8 cellular contexts compared by ENCODE assay signal in genomic region chr14:102774391-102775153, GRCh38. TPM values are rescaled to one million over a fixed set of nuclear protein-coding genes. Genes with fewer than 3 reads are reported as not detected.
DNase-seq lines count a peak whose midpoint lies in the region; FAIRE-seq and TF ChIP-seq lines count a peak whose summit lies in the region.

No MANE protein-coding gene starts in this region.

- H3K4me1 Mint-ChIP-seq in H9 (peaks cover 23 to 30% of the 10 kb centered on the region in 2 experiments), MCF 10A (ENCODE audit: insufficient read depth, unreplicated experiment) (peaks cover 10% of the 10 kb centered on the region)

- H3T11ph ChIP-seq in H9 (ENCODE audit: low read length), result no peak overlapping the region

- no peak overlapping the region for H3K4me3 Mint-ChIP-seq in H9
- no peak overlapping the region for H3K4me3 Mint-ChIP-seq in MCF 10A (ENCODE audit: unreplicated experiment)

- no peaks in the 10 kb centered on the region for H4K20me1 ChIP-seq in H9 (ENCODE audit: control insufficient read depth, insufficient read depth, insufficient read length)

- FAIRE-seq in TTC549 (lab: Jason Lieb, UNC), result peak; percentile 72

- H3K23me2 ChIP-seq in H9 (ENCODE audit: insufficient read length, low read depth, low read length, poor library complexity, severe bottlenecking), result peaks cover 11% of the 10 kb centered on the region

- H3K27ac ChIP-seq in H9 (ENCODE audit: insufficient read length, low read depth, low read length), result no peak overlapping the region

- no peak overlapping the region for H2BK12ac ChIP-seq in H9 (ENCODE audit: insufficient read length, low read depth, low read length)

- no peak overlapping the region for H3K4me2 ChIP-seq in H9 (ENCODE audit: insufficient read depth, insufficient read length, low read length)

- no peak overlapping the region for H2BK20ac ChIP-seq in H9 (ENCODE audit: low read depth, low read length, poor library complexity, severe bottlenecking)

- H3K27ac Mint-ChIP-seq in H9 (peak overlapping the region in 2 of 3 experiments; percentile 78 to 96; a peak in 3 of 7 replicates), MCF 10A (ENCODE audit: low read depth, unreplicated experiment) (no peak overlapping the region)

- H3K56ac ChIP-seq in H9 (ENCODE audit: insufficient read length, low read depth, low read length), result no peak overlapping the region

- BruUV-seq in MCF 10A (replicated peaks; lab: Mats Ljungman, UMichigan), result no TSS peak

- peaks cover 5% of the 10 kb centered on the region; the same call in 1 of the 2 replicates for H3K27me3 ChIP-seq in H9 (ENCODE audit: insufficient read depth, low read length)

- CTCF ChIA-PET in MCF 10A (lab: Yijun Ruan, JAX), result interaction anchor here (0.6 to 1.4 kb wide), 15 partner anchors 10 to 354 kb away, joined by 3 to 5 read pairs (median 3); no protein-coding TSS in a partner anchor

- no peak overlapping the region for H4K5ac ChIP-seq in H9 (ENCODE audit: insufficient read length, low read depth, low read length)

- no peaks in the 10 kb centered on the region for H3K79me1 ChIP-seq in H9 (ENCODE audit: insufficient read depth, low read depth, low read length, poor library complexity, severe bottlenecking)

- H3K27me3 Mint-ChIP-seq in H9 (ENCODE audit: low read depth) (peaks cover 14% of the 10 kb centered on the region), MCF 10A (ENCODE audit: insufficient read depth, unreplicated experiment) (peaks cover 14% of the 10 kb centered on the region)

- no peak overlapping the region for H2BK120ac ChIP-seq in H9 (ENCODE audit: low read depth, low read length, poor library complexity, severe bottlenecking)

- no peak overlapping the region for H2BK15ac ChIP-seq in H9 (ENCODE audit: low read depth, low read length)

- TF ChIP-seq CTCF in H9 (conservative IDR thresholded peaks at IDR 0.05) (peak; percentile 79), MCF 10A (IDR thresholded peaks at IDR 0.05; ENCODE audit: unreplicated experiment) (peak; percentile 59)

- H2BK5ac ChIP-seq in H9 (ENCODE audit: insufficient read length, low read length), result no peak overlapping the region

- H3K36me3 Mint-ChIP-seq in H9 (ENCODE audit: insufficient read depth in 1 of 3, low read depth in 3 of 3) (no peaks in the 10 kb centered on the region), MCF 10A (ENCODE audit: insufficient read depth, unreplicated experiment) (no peaks in the 10 kb centered on the region)

- H3K4me1 ChIP-seq in H9 (ENCODE audit: insufficient read depth, low read length), result no peaks in the 10 kb centered on the region; the same call in 1 of the 2 replicates

- no peak overlapping the region for H3K23ac ChIP-seq in H9 (ENCODE audit: insufficient read length, low read depth, low read length)

- H4K8ac ChIP-seq in H9 (replicated peaks; ENCODE audit: insufficient read length, low read depth, low read length), result no peak overlapping the region

- H3K4ac ChIP-seq in H9 (ENCODE audit: low read depth, low read length), result no peak overlapping the region

- H3K9me3 Mint-ChIP-seq in H9 (no peaks in the 10 kb centered on the region; a peak in 2 of 5 replicates), MCF 10A (ENCODE audit: unreplicated experiment) (no peaks in the 10 kb centered on the region)

- intact Hi-C loops in MCF 10A (cut with micrococcal nuclease), result loop anchor here (10.0 kb wide), 1 partner anchor 90 kb away; no protein-coding TSS in a partner anchor
- intact Hi-C loops in posterior vena cava (cut with DNase I), result loop anchor here in 1 of 2 donors (5.0 to 10.0 kb wide), 2 partner anchors 140 to 1473 kb away; no protein-coding TSS in a partner anchor

- peak overlapping the region; percentile 31 for H3K18ac ChIP-seq in H9 (ENCODE audit: insufficient read length, low read depth, low read length)

- no peak overlapping the region for H4K91ac ChIP-seq in H9 (ENCODE audit: insufficient read length, low read depth, low read length)

- H2AK5ac ChIP-seq in H9 (ENCODE audit: insufficient read length, low read length), result no peak overlapping the region

- H2AFZ ChIP-seq in H9 (ENCODE audit: low read length), result peak overlapping the region; percentile 2

- H3K9ac ChIP-seq in H9 (ENCODE audit: extremely low read depth, insufficient read length, low read length), result no peak overlapping the region

- DNase-seq in ELR (ENCODE audit: low read depth), result peak; percentile 84
- DNase-seq in H9, result peak; percentile 77
- DNase-seq in NCI-H2081 (lab: John Stamatoyannopoulos, UW), result peak; percentile 51 to 66
- DNase-seq in MCF 10A (ENCODE audit: unreplicated experiment), result peak; percentile 75
- peak; percentile 75 for DNase-seq in inferior parietal cortex (ENCODE audit: extremely low spot score)
- peak; percentile 26 to 46 (median 38) for DNase-seq in stimulated activated CD4-positive, alpha-beta T cell treated with anti-CD3 and anti-CD28 coated beads, Interleukin-12 subunit alpha, Interleukin-12 subunit beta, amount 100 ng/mL, for 48 hours (ENCODE audit: low read depth in 2 of 3, low spot score in 1 of 3)
- no peak for DNase-seq in posterior vena cava (ENCODE audit: low spot score)

- no peaks in the 10 kb centered on the region; the same call in 1 of the 2 replicates for H3K79me2 ChIP-seq in H9 (ENCODE audit: insufficient read depth, low read length)

- POLR2A ChIA-PET in MCF 10A (lab: Yijun Ruan, JAX), result interaction anchor here (0.7 kb wide), 1 partner anchor 77 kb away, joined by 3 read pairs; no protein-coding TSS in a partner anchor

- no peaks in the 10 kb centered on the region for H3K9me3 ChIP-seq in H9 (ENCODE audit: control insufficient read depth, low read depth, low read length)

- WGBS in H9 (ENCODE audit: extremely low coverage, insufficient read length, low lambda C conversion rate), result no CpG with 5 or more reads among the region's 10 CpGs

- 0 out of 2 replicates have a peak overlapping the region, but pooled peaks have one; percentile 33 for H3K14ac ChIP-seq in H9 (ENCODE audit: insufficient read depth, low read length)

RNA-seq across cellular contexts. Expression of gene TRAF3, which starts 2.7 kb away (rescaled TPM):
- total RNA-seq in H9 (2021) (9.6 TPM in 2 replicates), MCF 10A (2022) (24.3 and 25.3 TPM in 2 replicates), posterior vena cava (10 to 100 TPM; 17.8 to 28.0 TPM)
